In genomic region chr11:102613455-102613854, GRCh38 we compare ENCODE assay signal across 1 cellular context.
TF ChIP-seq lines count a peak whose summit lies in the region.

No MANE protein-coding gene starts in this region.

TF ChIP-seq in HepG2, 621 proteins besides CTCF, POLR2A, EP300 and RAD21:
- TF ChIP-seq ZNF646 (CRISPR knock-in tag; IDR thresholded peaks at IDR 0.05) (no peak), ZNF530 (CRISPR knock-in tag; IDR thresholded peaks at IDR 0.05; ENCODE audit: low read depth) (no peak), NCOA5 (CRISPR knock-in tag; IDR thresholded peaks at IDR 0.05) (no peak), ZNF143 (CRISPR knock-in tag; IDR thresholded peaks at IDR 0.05) (no peak)
